ENCODE assay signal across 8 cellular contexts in the genomic region with DNA sequence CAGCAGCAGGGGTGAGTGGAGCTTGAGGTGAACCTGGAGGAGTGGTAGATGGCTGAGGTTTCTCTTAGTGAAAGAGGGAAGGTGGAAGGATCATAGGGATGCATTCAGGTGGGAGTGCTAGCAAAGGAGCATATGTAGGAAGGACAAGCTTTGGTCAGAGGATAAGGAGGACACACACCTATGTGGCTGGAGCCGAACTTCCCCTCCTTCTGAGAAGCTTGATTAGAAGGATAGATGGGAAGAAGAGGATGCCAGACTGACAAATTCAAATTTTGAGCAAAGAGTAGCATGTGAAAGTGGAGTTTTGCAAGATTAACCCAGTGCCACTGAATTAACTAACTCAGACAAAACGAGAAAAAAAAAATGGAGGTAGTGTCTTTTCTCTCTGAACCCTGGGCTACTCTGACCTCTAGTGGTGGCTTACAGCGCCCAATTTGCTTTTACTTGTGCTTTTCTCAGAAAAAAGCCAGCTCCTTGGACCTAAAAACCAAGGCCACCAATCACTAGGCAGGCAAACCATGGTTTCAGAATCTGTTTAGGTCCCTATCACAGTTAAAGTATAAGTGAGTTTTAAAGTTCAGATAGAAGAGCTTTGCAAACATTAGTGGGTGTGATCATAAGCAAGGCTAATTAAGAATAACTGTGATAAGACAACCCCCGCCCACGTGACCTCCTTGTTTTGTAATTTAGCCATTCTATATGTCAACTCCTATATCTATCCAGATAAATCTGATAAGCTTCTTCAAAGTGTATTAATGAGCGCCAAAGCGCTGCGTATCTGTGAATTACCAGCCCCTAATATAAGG. TPM values are rescaled to one million over a fixed set of nuclear protein-coding genes. Genes with fewer than 3 reads are reported as not detected.
A peak's percentile ranks its signal among the peaks of the same experiment; 100 is the strongest.
DNase-seq lines count a peak whose midpoint lies in the region; ATAC-seq, FAIRE-seq and TF ChIP-seq lines count a peak whose summit lies in the region.

No MANE protein-coding gene starts in this region.

- peaks cover 3% of the 10 kb centered on the region for H3K27me3 Mint-ChIP-seq in brain

- ATAC-seq in Right ventricle myocardium inferior (peak; percentile 29), HG02981 (IDR thresholded peaks at IDR 0.05; ENCODE audit: unreplicated experiment) (no peak)

- peaks cover 40% of the 10 kb centered on the region for H3K4me1 Mint-ChIP-seq in brain

- no peak overlapping the region for H3K9ac ChIP-seq in kidney (ENCODE audit: low read length in 2 of 2)

- peaks cover 0 to 18% of the 10 kb centered on the region in 2 donors for H3K36me3 ChIP-seq in kidney (ENCODE audit: control insufficient read depth in 1 of 2, insufficient read depth in 2 of 2, low read length in 2 of 2)

- peak; percentile 29 for FAIRE-seq in kidney (lab: Jason Lieb, UNC)

- peaks cover 12% of the 10 kb centered on the region for H3K36me3 Mint-ChIP-seq in brain

- H3K9me3 Mint-ChIP-seq in brain, result peaks cover 0 to 6% (median 0%) of the 10 kb centered on the region in 5 experiments

- H3K27ac Mint-ChIP-seq in brain, result peak overlapping the region in 2 of 5 experiments; percentile 1 to 58

- H3K27ac ChIP-seq in kidney (ENCODE audit: low read depth in 2 of 2, low read length in 2 of 2), result no peak overlapping the region

- TF ChIP-seq CTCF in brain (conservative IDR thresholded peaks at IDR 0.05), result peak; percentile 91 to 92
- peak; percentile 82 for TF ChIP-seq CTCF in kidney (IDR thresholded peaks at IDR 0.05; ENCODE audit: borderline replicate concordance, extremely low read depth, insufficient read depth)

- intact Hi-C loops in Right ventricle myocardium inferior (cut with DNase I) (loop anchor here (1.0 to 5.0 kb wide), 3 partner anchors 113 to 375 kb away; no protein-coding TSS in a partner anchor), cardiac septum (cut with DNase I) (loop anchor here (2.0 to 5.0 kb wide), 2 partner anchors 210 to 295 kb away; partner anchors contain the start of gene HEBP1), kidney (cut with DNase I) (loop anchor here (5.0 kb wide), 2 partner anchors 115 to 295 kb away; no protein-coding TSS in a partner anchor)

- no peaks in the 10 kb centered on the region for H3K9me3 ChIP-seq in kidney (ENCODE audit: control insufficient read depth in 1 of 2, low read length in 2 of 2)

- peaks cover 0 to 8% of the 10 kb centered on the region in 2 donors for H3K4me1 ChIP-seq in kidney (ENCODE audit: control insufficient read depth in 1 of 2, insufficient read depth in 1 of 2, low read depth in 1 of 2, low read length in 2 of 2)

- H3K4me3 Mint-ChIP-seq in brain, result peak overlapping the region in 1 of 5 experiments; percentile 1

- DNase-seq in Right ventricle myocardium inferior (ENCODE audit: missing footprints), result no peak
- no peak for DNase-seq in cardiac septum (ENCODE audit: low spot score)
- peak; percentile 58 to 71 for DNase-seq in NCI-H2081 (lab: John Stamatoyannopoulos, UW)
- DNase-seq in UCSD-AML1 (lab: John Stamatoyannopoulos, UW; ENCODE audit: unreplicated experiment), result peak; percentile 40
- no peak for DNase-seq in kidney
- peak; percentile 58 for DNase-seq in stimulated activated CD4-positive, alpha-beta T cell treated with anti-CD3 and anti-CD28 coated beads, Interleukin-2, amount 100 ng/mL, for 4 hours (ENCODE audit: low read depth)

- no peak overlapping the region for H3K4me3 ChIP-seq in kidney (ENCODE audit: low read length in 2 of 2)

RNA-seq across cellular contexts. Expression of gene EMP1, which starts 15.5 kb away (rescaled TPM):
- total RNA-seq in Right ventricle myocardium inferior (129 TPM), cardiac septum (118 TPM), kidney (431 TPM)
- polyA plus RNA-seq in brain (ENCODE audit: insufficient read depth, low read depth, low replicate concordance) (11.7 TPM), kidney (ENCODE audit: insufficient read depth, low read depth, low replicate concordance) (45.1 TPM)

Comparison
In these comparisons a context has a peak if more than half of its experiments do, and no peak if none do; other contexts are left out.
1. DNase-seq: peak in NCI-H2081 (2 of 2), UCSD-AML1 (single experiment) and stimulated activated CD4-positive, alpha-beta T cell treated with anti-CD3 and anti-CD28 coated beads, Interleukin-2, amount 100 ng/mL, for 4 hours (single experiment); none in Right ventricle myocardium inferior (single experiment), cardiac septum (single experiment) and kidney (single experiment).